ENCODE assay signal across 2 cellular contexts in genomic region chr11:70435361-70435760, GRCh38.
TF ChIP-seq lines count a peak whose summit lies in the region.

No MANE protein-coding gene starts in this region.

TF ChIP-seq in HepG2, 621 proteins besides CTCF, POLR2A, EP300 and RAD21 (continues in another document):
- TF ChIP-seq PATZ1 (CRISPR knock-in tag; IDR thresholded peaks at IDR 0.05) (no peak), HNF1A (IDR thresholded peaks at IDR 0.05; ENCODE audit: low read depth) (no peak), HNF1A (CRISPR knock-in tag; IDR thresholded peaks at IDR 0.05; ENCODE audit: borderline replicate concordance) (no peak), ZNF773 (CRISPR knock-in tag; IDR thresholded peaks at IDR 0.05; ENCODE audit: borderline replicate concordance) (no peak), MYNN (CRISPR knock-in tag; IDR thresholded peaks at IDR 0.05; ENCODE audit: low read depth) (no peak), JUND (CRISPR knock-in tag; IDR thresholded peaks at IDR 0.05) (no peak), ZNF276 (CRISPR knock-in tag; IDR thresholded peaks at IDR 0.05; ENCODE audit: low read depth) (no peak), ZNF83 (CRISPR knock-in tag; IDR thresholded peaks at IDR 0.05; ENCODE audit: borderline replicate concordance) (no peak), DRAP1 (CRISPR knock-in tag; IDR thresholded peaks at IDR 0.05) (no peak), ZMYM4 (CRISPR knock-in tag; IDR thresholded peaks at IDR 0.05) (no peak), DPF2 (CRISPR knock-in tag; IDR thresholded peaks at IDR 0.05; ENCODE audit: borderline replicate concordance, low read depth) (no peak), ZSCAN29 (CRISPR knock-in tag; conservative IDR thresholded peaks at IDR 0.05) (no peak), ZNF781 (CRISPR knock-in tag; IDR thresholded peaks at IDR 0.05; ENCODE audit: borderline replicate concordance, not compliant biosample characterization) (no peak), ZFP37 (CRISPR knock-in tag; IDR thresholded peaks at IDR 0.05; ENCODE audit: borderline replicate concordance) (no peak), E2F2 (CRISPR knock-in tag; IDR thresholded peaks at IDR 0.05; ENCODE audit: borderline replicate concordance) (no peak), ZKSCAN1 (IDR thresholded peaks at IDR 0.05; ENCODE audit: low read length) (no peak), TFAP4 (IDR thresholded peaks at IDR 0.05; ENCODE audit: borderline replicate concordance, low read depth) (no peak)

TF ChIP-seq in K562, 482 proteins besides CTCF, POLR2A, EP300 and RAD21:
- TF ChIP-seq ETV5 (CRISPR knock-in tag; IDR thresholded peaks at IDR 0.05; ENCODE audit: low read depth), result no peak
- no peak for TF ChIP-seq SPI1 (IDR thresholded peaks at IDR 0.05; ENCODE audit: borderline replicate concordance, low read depth, low read length)
- no peak for TF ChIP-seq TBP (optimal IDR thresholded peaks at IDR 0.05; ENCODE audit: low read depth, low read length)
- TF ChIP-seq ATF2 (CRISPR knock-in tag; IDR thresholded peaks at IDR 0.05), result no peak
- no peak for TF ChIP-seq ZBTB9 (CRISPR knock-in tag; IDR thresholded peaks at IDR 0.05)
